In the genomic region with DNA sequence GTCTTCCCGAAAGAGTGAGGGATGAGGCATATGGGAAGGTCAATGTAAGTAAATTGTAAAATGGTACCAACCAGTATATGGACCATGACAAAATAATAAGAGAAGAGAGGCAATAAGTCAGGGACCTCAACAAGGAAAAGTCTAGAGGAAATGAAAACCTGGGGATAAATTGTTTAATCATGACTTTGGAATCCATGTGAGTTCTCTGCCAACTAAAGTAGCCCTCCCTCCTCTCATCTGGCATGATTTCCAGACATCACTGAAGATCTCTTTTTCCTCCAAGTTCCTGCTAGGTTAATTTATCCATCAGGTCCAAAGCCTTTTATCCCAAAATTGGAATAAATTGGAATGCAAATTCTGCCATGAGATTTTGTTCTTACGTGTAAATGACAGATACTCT, we compare ENCODE assay signal across 18 cellular contexts.
A peak's percentile ranks its signal among the peaks of the same experiment; 100 is the strongest.
DNase-seq lines count a peak whose midpoint lies in the region; ATAC-seq, FAIRE-seq and TF ChIP-seq lines count a peak whose summit lies in the region.
"Had no signal": no experiment of that assay in that cellular context is flagged by ENCODE, and none has a peak within 500 bp of the region (broad histone marks: within the 10 kb centered on the region; RNA-seq: fewer than 3 reads in every experiment).

No MANE protein-coding gene starts in this region.

- no peaks in the 10 kb centered on the region for H3K79me2 ChIP-seq in astrocyte (ENCODE audit: insufficient read depth, low read length)
- H3K79me2 ChIP-seq in hepatocyte: no peaks in the 10 kb centered on the region

- no peak overlapping the region; the same call in 1 of the 2 replicates for H3K18ac ChIP-seq in IMR-90 (ENCODE audit: low read depth, low read length)

- H3K36me3 ChIP-seq in IMR-90 (ENCODE audit: control insufficient read depth, insufficient read depth, low read length) (no peaks in the 10 kb centered on the region), astrocyte (ENCODE audit: insufficient read depth, low read length) (no peaks in the 10 kb centered on the region), hepatocyte (replicated peaks; ENCODE audit: insufficient read depth, low read depth) (no peaks in the 10 kb centered on the region), sigmoid colon (no peaks in the 10 kb centered on the region)
- H3K36me3 ChIP-seq: BE2C had no signal

- CTCF ChIA-PET in IMR-90 (lab: Yijun Ruan, JAX): no interaction called here

- H3K27me3 Mint-ChIP-seq in astrocyte (ENCODE audit: low read depth, unreplicated experiment): no peaks in the 10 kb centered on the region
- H3K27me3 Mint-ChIP-seq: CD4-positive, alpha-beta memory T cell had no signal

- DNase-seq in IMR-90: peak; percentile 59
- peak; percentile 73 for DNase-seq in astrocyte (ENCODE audit: low read depth)
- DNase-seq in epithelial cell of esophagus (ENCODE audit: low read depth): peak; percentile 46
- DNase-seq in kidney tubule cell (ENCODE audit: low spot score): peak; percentile 22
- no peak for DNase-seq in hepatocyte (ENCODE audit: low spot score)
- no peak for DNase-seq in sigmoid colon
- no peak for DNase-seq in left lobe of liver (ENCODE audit: low spot score)
- DNase-seq: BE2C; Calu3; CD4-positive, alpha-beta memory T cell; DMS79 treated with DMSO at 0.1 percent for 48 hours; GM23248; HCEC 1CT; MV-4-11; NCI-H1417; NCI-H187 treated with DMSO at 0.1 percent for 48 hours had no signal

- no peak overlapping the region for H3K27ac Mint-ChIP-seq in astrocyte (ENCODE audit: unreplicated experiment)
- H3K27ac Mint-ChIP-seq: CD4-positive, alpha-beta memory T cell had no signal

- H3K14ac ChIP-seq in IMR-90 (replicated peaks; ENCODE audit: low read depth, low read length): no peak overlapping the region

- ATAC-seq in IMR-90 (ENCODE audit: low read depth) (peak; percentile 25; the same call in 1 of the 2 replicates), left lobe of liver (no peak)
- ATAC-seq: K562, Right ventricle myocardium inferior had no signal

- no peaks in the 10 kb centered on the region for H3K9me3 ChIP-seq in IMR-90 (ENCODE audit: control insufficient read depth, insufficient read depth, low read length)
- no peaks in the 10 kb centered on the region for H3K9me3 ChIP-seq in astrocyte (ENCODE audit: insufficient read depth, low read depth, low read length)
- no peaks in the 10 kb centered on the region for H3K9me3 ChIP-seq in hepatocyte (ENCODE audit: low read depth)
- H3K9me3 ChIP-seq in sigmoid colon: no peaks in the 10 kb centered on the region
- H3K9me3 ChIP-seq: BE2C had no signal

- H3K56ac ChIP-seq in IMR-90 (ENCODE audit: extremely low read depth, insufficient read depth, low read length): no peak overlapping the region

- H3K4me3 ChIP-seq in IMR-90 (ENCODE audit: insufficient read depth, low read depth, low read length) (no peak overlapping the region), astrocyte (ENCODE audit: insufficient read depth, low read depth, low read length) (no peak overlapping the region), epithelial cell of esophagus (ENCODE audit: low read length) (no peak overlapping the region), hepatocyte (no peak overlapping the region), sigmoid colon (no peak overlapping the region)
- H3K4me3 ChIP-seq: GM23248, K562 had no signal

- no peak overlapping the region for H2BK120ac ChIP-seq in IMR-90 (ENCODE audit: low read depth, low read length)

- H3K4ac ChIP-seq in IMR-90 (ENCODE audit: low read depth, low read length): no peak overlapping the region

- H4K20me1 ChIP-seq in IMR-90 (ENCODE audit: insufficient read depth, low read length) (no peaks in the 10 kb centered on the region), astrocyte (ENCODE audit: insufficient read depth, low read length) (no peaks in the 10 kb centered on the region), hepatocyte (ENCODE audit: insufficient read depth, poor library complexity, severe bottlenecking) (no peaks in the 10 kb centered on the region)

- H3K23ac ChIP-seq in IMR-90 (ENCODE audit: low read depth, low read length): no peak overlapping the region

- H2BK20ac ChIP-seq in IMR-90 (ENCODE audit: low read depth, low read length): peak overlapping the region; percentile 66; the same call in 1 of the 2 replicates

- H3K9ac ChIP-seq in IMR-90 (ENCODE audit: low read depth, low read length) (no peak overlapping the region), astrocyte (ENCODE audit: low read length) (no peak overlapping the region)
- H3K9ac ChIP-seq: GM23248 had no signal

- no TSS peak for BruUV-seq in IMR-90 (replicated peaks; lab: Mats Ljungman, UMichigan)

- TF ChIP-seq CTCF in IMR-90 (conservative IDR thresholded peaks at IDR 0.05; ENCODE audit: low read depth, low read length): no peak
- no peak for TF ChIP-seq CTCF in astrocyte (IDR thresholded peaks at IDR 0.05; ENCODE audit: insufficient read depth, low read depth, low read length)
- TF ChIP-seq CTCF in epithelial cell of esophagus (IDR thresholded peaks at IDR 0.05; ENCODE audit: insufficient read depth, low read depth, low read length, missing control alignments): no peak
- TF ChIP-seq CTCF in hepatocyte (IDR thresholded peaks at IDR 0.05; ENCODE audit: poor library complexity): no peak
- TF ChIP-seq CTCF in sigmoid colon (IDR thresholded peaks at IDR 0.05): no peak

- no peak overlapping the region for H2BK15ac ChIP-seq in IMR-90 (ENCODE audit: low read depth, low read length)

- no peak overlapping the region for H2AK5ac ChIP-seq in IMR-90 (ENCODE audit: low read depth, low read length)

- in situ Hi-C loops in IMR-90 (cut with MboI; ENCODE audit: low sequenced_read_pairs): no loop called here

- no peak overlapping the region for H4K5ac ChIP-seq in IMR-90 (ENCODE audit: low read depth, low read length)

- peaks cover 3% of the 10 kb centered on the region; the same call in 1 of the 2 replicates for H3K4me1 ChIP-seq in IMR-90 (ENCODE audit: control insufficient read depth, insufficient read depth, low read length)
- H3K4me1 ChIP-seq in astrocyte (ENCODE audit: insufficient read depth, low read length): peaks cover 13% of the 10 kb centered on the region
- H3K4me1 ChIP-seq in hepatocyte (ENCODE audit: insufficient read depth): no peaks in the 10 kb centered on the region
- H3K4me1 ChIP-seq in sigmoid colon: no peaks in the 10 kb centered on the region
- H3K4me1 ChIP-seq: BE2C had no signal

- POLR2A ChIA-PET in IMR-90 (lab: Charles Lee; ENCODE audit: unreplicated experiment): no interaction called here

- H2BK5ac ChIP-seq in IMR-90 (ENCODE audit: low read depth, low read length, poor library complexity, severe bottlenecking): peak overlapping the region; percentile 26

- H4K8ac ChIP-seq in IMR-90 (ENCODE audit: low read depth in 2 of 2, low read length in 2 of 2): no peak overlapping the region

- no peak overlapping the region for H2AFZ ChIP-seq in IMR-90 (replicated peaks; ENCODE audit: low read length, poor library complexity)
- no peak overlapping the region for H2AFZ ChIP-seq in astrocyte (ENCODE audit: low read depth, low read length)
- no peak overlapping the region for H2AFZ ChIP-seq in hepatocyte
- H2AFZ ChIP-seq: GM23248 had no signal

- H3K36me3 Mint-ChIP-seq in astrocyte (ENCODE audit: low read depth, unreplicated experiment): no peaks in the 10 kb centered on the region
- H3K36me3 Mint-ChIP-seq: CD4-positive, alpha-beta memory T cell had no signal

- H3K4me3 Mint-ChIP-seq in astrocyte (ENCODE audit: unreplicated experiment): no peak overlapping the region
- H3K4me3 Mint-ChIP-seq: CD4-positive, alpha-beta memory T cell had no signal

- dilution Hi-C loops in IMR-90 (cut with HindIII; ENCODE audit: low sequenced_read_pairs, unreplicated experiment): no loop called here

- no peaks in the 10 kb centered on the region for H3K9me2 ChIP-seq in hepatocyte (replicated peaks; ENCODE audit: insufficient read depth)

- intact Hi-C loops in IMR-90 (cut with micrococcal nuclease): loop anchor here (5.0 kb wide), 1 partner anchor 42 kb away; no protein-coding TSS in a partner anchor
- intact Hi-C loops in sigmoid colon (cut with DNase I): no loop called here

- TF ChIP-seq RAD21 in IMR-90 (IDR thresholded peaks at IDR 0.05; ENCODE audit: low read length): no peak

- H3K79me1 ChIP-seq in IMR-90 (ENCODE audit: low read depth in 1 of 2, low read length in 2 of 2): no peaks in the 10 kb centered on the region

- no peaks in the 10 kb centered on the region for H3K4me1 Mint-ChIP-seq in astrocyte (ENCODE audit: low read depth, unreplicated experiment)
- H3K4me1 Mint-ChIP-seq: CD4-positive, alpha-beta memory T cell had no signal

- no peaks in the 10 kb centered on the region for H3K27me3 ChIP-seq in IMR-90 (ENCODE audit: control insufficient read depth, insufficient read depth, low read length)
- no peaks in the 10 kb centered on the region for H3K27me3 ChIP-seq in astrocyte (ENCODE audit: insufficient read depth, low read length)
- H3K27me3 ChIP-seq in hepatocyte: no peaks in the 10 kb centered on the region
- no peaks in the 10 kb centered on the region for H3K27me3 ChIP-seq in sigmoid colon
- H3K27me3 ChIP-seq: BE2C had no signal

- H3K4me2 ChIP-seq in IMR-90 (ENCODE audit: low read depth, low read length): no peak overlapping the region; the same call in 1 of the 2 replicates
- peak overlapping the region; percentile 13 for H3K4me2 ChIP-seq in astrocyte (ENCODE audit: low read length)
- H3K4me2 ChIP-seq in hepatocyte: no peak overlapping the region

- TF ChIP-seq EP300 in sigmoid colon (IDR thresholded peaks at IDR 0.05): no peak

- H3K27ac ChIP-seq in IMR-90 (ENCODE audit: insufficient read depth, low read length): no peak overlapping the region
- peak overlapping the region; percentile 12 for H3K27ac ChIP-seq in astrocyte (ENCODE audit: low read depth, low read length)
- no peak overlapping the region for H3K27ac ChIP-seq in hepatocyte
- H3K27ac ChIP-seq in sigmoid colon: no peak overlapping the region
- H3K27ac ChIP-seq: GM23248 had no signal

- FAIRE-seq in astrocyte (lab: Jason Lieb, UNC): no peak
- FAIRE-seq: K562 had no signal

- no peak overlapping the region for H2AK9ac ChIP-seq in IMR-90 (replicated peaks; ENCODE audit: low read depth, low read length, poor library complexity)

- TF ChIP-seq POLR2A in IMR-90 (IDR thresholded peaks at IDR 0.05; ENCODE audit: low read depth, low read length) (no peak), sigmoid colon (IDR thresholded peaks at IDR 0.05) (no peak)

- no CpG with 5 or more reads among the region's 2 CpGs for WGBS in IMR-90 (ENCODE audit: extremely low coverage in 2 of 2, insufficient read length in 1 of 2), 2 experiments
- WGBS in hepatocyte (ENCODE audit: low lambda C conversion rate, missing lambda C conversion rate): 98% methylated on average over 2 of the region's 2 CpGs
- 89 to 90% methylated on average over 2 of the region's 2 CpGs for WGBS in sigmoid colon, 2 donors

- H3K9me1 ChIP-seq in IMR-90 (ENCODE audit: insufficient read depth, low read length): no peaks in the 10 kb centered on the region

- H4K91ac ChIP-seq in IMR-90 (ENCODE audit: insufficient read depth, low read depth, low read length): no peak overlapping the region

- no peaks in the 10 kb centered on the region for H3K9me3 Mint-ChIP-seq in astrocyte (ENCODE audit: unreplicated experiment)

TF ChIP-seq in IMR-90, 13 proteins besides CTCF, POLR2A, EP300 and RAD21 (continues in another document):
- TF ChIP-seq RCOR1 (IDR thresholded peaks at IDR 0.05; ENCODE audit: insufficient replicate concordance, low read length): no peak
- TF ChIP-seq BHLHE40 (IDR thresholded peaks at IDR 0.05; ENCODE audit: low read depth, low read length): no peak

Comparison
In these comparisons a context has a peak if more than half of its experiments do, and no peak if none do; other contexts are left out.
1. DNase-seq: peak in IMR-90 (single experiment), astrocyte (single experiment), epithelial cell of esophagus (single experiment) and kidney tubule cell (single experiment); none in hepatocyte (single experiment), sigmoid colon (single experiment) and left lobe of liver (single experiment).